In genomic region chr9:121353246-121353975, GRCh38 we compare ENCODE assay signal across 1 cellular context.
TF ChIP-seq lines count a peak whose summit lies in the region.

No MANE protein-coding gene starts in this region.

TF ChIP-seq in K562, 482 proteins besides CTCF, POLR2A, EP300 and RAD21 (continued from another document):
- TF ChIP-seq ZNF407 (IDR thresholded peaks at IDR 0.05; ENCODE audit: low read depth): no peak
- TF ChIP-seq NEUROD1 (IDR thresholded peaks at IDR 0.05; ENCODE audit: borderline replicate concordance, low read depth, low read length, partially characterized antibody): no peak
- no peak for TF ChIP-seq FOXM1 (IDR thresholded peaks at IDR 0.05; ENCODE audit: low read depth)
- TF ChIP-seq FOXM1 (CRISPR knock-in tag; IDR thresholded peaks at IDR 0.05; ENCODE audit: low read depth): no peak
- peak; percentile 73 for TF ChIP-seq SPI1 (IDR thresholded peaks at IDR 0.05; ENCODE audit: borderline replicate concordance, low read depth, low read length)
- no peak for TF ChIP-seq TAF9B (IDR thresholded peaks at IDR 0.05; ENCODE audit: partially characterized antibody)
- TF ChIP-seq ZNF584 (CRISPR knock-in tag; IDR thresholded peaks at IDR 0.05; ENCODE audit: low read depth): no peak
